In the genomic region with DNA sequence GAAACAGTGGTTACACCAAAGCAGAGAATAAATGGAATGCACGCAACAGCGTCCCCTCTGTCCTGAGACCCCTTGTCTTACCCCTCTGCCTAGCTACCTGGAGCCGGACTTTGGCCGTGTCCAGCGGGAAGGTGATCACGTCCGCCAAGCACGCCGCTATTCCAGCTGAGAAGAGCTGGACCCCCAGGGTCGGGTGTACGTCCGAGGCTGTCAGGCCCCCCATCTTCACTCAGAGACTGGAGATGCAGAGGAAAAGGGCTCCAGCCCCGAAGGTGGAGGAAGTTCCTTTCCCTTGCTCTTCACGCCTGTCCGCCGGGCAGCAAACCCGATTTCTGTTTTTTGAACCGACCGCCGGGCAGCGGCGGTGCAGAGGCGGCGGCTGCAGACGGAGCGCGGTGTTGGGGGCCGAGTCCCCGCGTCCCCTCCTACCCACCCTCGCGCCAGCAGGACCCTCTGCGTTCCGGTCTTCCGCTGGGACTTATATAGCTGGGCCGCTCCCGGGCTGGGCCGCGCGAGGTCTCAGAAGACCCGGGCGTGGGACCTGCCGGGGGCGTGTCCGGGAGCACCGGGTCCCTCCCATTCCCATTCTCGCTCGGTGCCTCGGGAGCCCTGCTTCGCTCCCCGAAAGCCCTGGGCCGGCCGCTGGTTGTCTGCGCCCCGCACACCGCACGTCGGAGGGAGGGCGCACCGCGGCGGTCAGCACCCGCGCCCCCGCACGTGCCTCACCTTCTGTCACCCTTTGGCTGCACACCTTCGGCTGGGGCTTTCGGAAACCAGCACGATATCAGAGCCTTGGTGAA, we compare ENCODE assay signal across 9 cellular contexts. TPM values are rescaled to one million over a fixed set of nuclear protein-coding genes. Genes with fewer than 3 reads are reported as not detected.
A peak's percentile ranks its signal among the peaks of the same experiment; 100 is the strongest.
DNase-seq lines count a peak whose midpoint lies in the region; ATAC-seq and TF ChIP-seq lines count a peak whose summit lies in the region.
"Had no signal": no experiment of that assay in that cellular context is flagged by ENCODE, and none has a peak within 500 bp of the region (broad histone marks: within the 10 kb centered on the region; RNA-seq: fewer than 3 reads in every experiment).

A gene with protein sequence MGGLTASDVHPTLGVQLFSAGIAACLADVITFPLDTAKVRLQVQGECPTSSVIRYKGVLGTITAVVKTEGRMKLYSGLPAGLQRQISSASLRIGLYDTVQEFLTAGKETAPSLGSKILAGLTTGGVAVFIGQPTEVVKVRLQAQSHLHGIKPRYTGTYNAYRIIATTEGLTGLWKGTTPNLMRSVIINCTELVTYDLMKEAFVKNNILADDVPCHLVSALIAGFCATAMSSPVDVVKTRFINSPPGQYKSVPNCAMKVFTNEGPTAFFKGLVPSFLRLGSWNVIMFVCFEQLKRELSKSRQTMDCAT (minus strand): TSS at position 455 of the 800 bp plus-strand sequence. CDS start 232 bp downstream, at position 223.

- H3K9me3 Mint-ChIP-seq in memory B cell = peaks cover 11% of the 10 kb centered on the region

- H3K27me3 Mint-ChIP-seq in memory B cell = peaks cover 39% of the 10 kb centered on the region

- peak within 1 kb of the TSS; percentile 62 to 70 for H3K4me3 ChIP-seq in duodenal mucosa (ENCODE audit: low read depth in 1 of 2, low read length in 2 of 2)
- peak within 1 kb of the TSS; percentile 49 for H3K4me3 ChIP-seq in urinary bladder (ENCODE audit: low read depth, low read length)

- H3K4me1 ChIP-seq in duodenal mucosa (ENCODE audit: control insufficient read depth in 1 of 2, insufficient read depth in 2 of 2, low read length in 2 of 2) = peaks cover 10% of the 10 kb centered on the region in 2 donors
- no peaks in the 10 kb centered on the region for H3K4me1 ChIP-seq in urinary bladder (ENCODE audit: insufficient read depth)

- no peak within 1 kb of the TSS for H3K27ac Mint-ChIP-seq in memory B cell

- H3K4me3 Mint-ChIP-seq in memory B cell = peak within 1 kb of the TSS; percentile 80

- peaks cover 2 to 3% of the 10 kb centered on the region in 2 donors for H3K9me3 ChIP-seq in duodenal mucosa (ENCODE audit: control insufficient read depth in 1 of 2, low read length in 2 of 2)

- in situ Hi-C loops in ACHN (cut with HindIII; ENCODE audit: low pct_ligation_motif_present, low pct_unique_long_range_greater_than_20kb, low sequenced_read_pairs) = no loop called here

- peaks cover 57 to 72% of the 10 kb centered on the region in 2 donors for H3K27me3 ChIP-seq in duodenal mucosa (ENCODE audit: control insufficient read depth in 1 of 2, insufficient read depth in 2 of 2, low read length in 2 of 2)

- H3K9ac ChIP-seq in duodenal mucosa (ENCODE audit: low read depth in 1 of 2, low read length in 2 of 2) = no peak within 1 kb of the TSS

- peaks cover 15% of the 10 kb centered on the region for H3K4me1 Mint-ChIP-seq in memory B cell

- WGBS in urinary bladder = 1% methylated on average over 69 of the region's 69 CpGs

- H3K36me3 Mint-ChIP-seq in memory B cell = peaks cover 5% of the 10 kb centered on the region

- ATAC-seq in memory B cell (ENCODE audit: low read depth) = peak; percentile 27

- DNase-seq in ACHN (peak; percentile 4), HK-2 (ENCODE audit: unreplicated experiment) (peak; percentile 8), memory B cell (ENCODE audit: low spot score in 2 of 2) (no peak), LoVo (ENCODE audit: low spot score) (no peak), erythroblast (lab: John Stamatoyannopoulos, UW) (no peak), NCI-H1436 treated with DMSO at 0.1 percent for 48 hours (lab: John Stamatoyannopoulos, UW) (no peak)

- no peak for TF ChIP-seq POLR2A in erythroblast (IDR thresholded peaks at IDR 0.05; ENCODE audit: low read length)

- no peaks in the 10 kb centered on the region for H3K36me3 ChIP-seq in duodenal mucosa (ENCODE audit: control insufficient read depth in 1 of 2, insufficient read depth in 2 of 2, low read length in 2 of 2)
- H3K36me3 ChIP-seq in urinary bladder (ENCODE audit: insufficient read depth) = no peaks in the 10 kb centered on the region

- H3K27ac ChIP-seq in duodenal mucosa (ENCODE audit: low read depth, low read length) (no peak within 1 kb of the TSS), urinary bladder (ENCODE audit: low read depth) (no peak within 1 kb of the TSS)

RNA-seq across cellular contexts. Expression of the gene that starts here (rescaled TPM):
- not detected for total RNA-seq in urinary bladder
- polyA plus RNA-seq in urinary bladder = not detected
- total RNA-seq: subcutaneous adipose tissue had no signal

Comparison
In these comparisons a context has a peak if more than half of its experiments do, and no peak if none do; other contexts are left out.
1. DNase-seq: peak in ACHN (single experiment) and HK-2 (single experiment); none in memory B cell (0 of 2), LoVo (single experiment), erythroblast (0 of 2) and NCI-H1436 treated with DMSO at 0.1 percent for 48 hours (single experiment).